Comparison of ENCODE assay signal across 1 cellular context in genomic region chr1:235588916-235589515, GRCh38.
TF ChIP-seq lines count a peak whose summit lies in the region.

No MANE protein-coding gene starts in this region.

TF ChIP-seq in GM23338, 12 proteins besides CTCF, POLR2A, EP300 and RAD21 (continued from another document):
- TF ChIP-seq ETS1 (IDR thresholded peaks at IDR 0.05) (no peak), ZNF114 (CRISPR knock-in tag; IDR thresholded peaks at IDR 0.05) (no peak), ZNF331 (CRISPR knock-in tag; IDR thresholded peaks at IDR 0.05; ENCODE audit: low read depth) (no peak)
